ENCODE assay signal across 1 cellular context in genomic region chr4:145497199-145498149, GRCh38.
TF ChIP-seq lines count a peak whose summit lies in the region.

No MANE protein-coding gene starts in this region.

TF ChIP-seq in GM12878, 131 proteins besides CTCF, POLR2A, EP300 and RAD21:
- no peak for TF ChIP-seq HSF1 (IDR thresholded peaks at IDR 0.05; ENCODE audit: low read depth, low read length)
- TF ChIP-seq, protein P1, sequence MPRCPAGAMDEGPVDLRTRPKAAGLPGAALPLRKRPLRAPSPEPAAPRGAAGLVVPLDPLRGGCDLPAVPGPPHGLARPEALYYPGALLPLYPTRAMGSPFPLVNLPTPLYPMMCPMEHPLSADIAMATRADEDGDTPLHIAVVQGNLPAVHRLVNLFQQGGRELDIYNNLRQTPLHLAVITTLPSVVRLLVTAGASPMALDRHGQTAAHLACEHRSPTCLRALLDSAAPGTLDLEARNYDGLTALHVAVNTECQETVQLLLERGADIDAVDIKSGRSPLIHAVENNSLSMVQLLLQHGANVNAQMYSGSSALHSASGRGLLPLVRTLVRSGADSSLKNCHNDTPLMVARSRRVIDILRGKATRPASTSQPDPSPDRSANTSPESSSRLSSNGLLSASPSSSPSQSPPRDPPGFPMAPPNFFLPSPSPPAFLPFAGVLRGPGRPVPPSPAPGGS (IDR thresholded peaks at IDR 0.05; ENCODE audit: borderline replicate concordance, insufficient read depth, low read depth, low read length, poor library complexity, severe bottlenecking): no peak
- no peak for TF ChIP-seq ZNF207 (IDR thresholded peaks at IDR 0.05; ENCODE audit: borderline replicate concordance)
- TF ChIP-seq EGR1 (IDR thresholded peaks at IDR 0.05; ENCODE audit: borderline replicate concordance in 1 of 2, low read depth in 2 of 2, low read length in 2 of 2): no peak
- TF ChIP-seq RB1 (IDR thresholded peaks at IDR 0.05; ENCODE audit: borderline replicate concordance): no peak
- no peak for TF ChIP-seq JUND (IDR thresholded peaks at IDR 0.05; ENCODE audit: low read depth, low read length)
- no peak for TF ChIP-seq BCLAF1 (IDR thresholded peaks at IDR 0.05)
- no peak for TF ChIP-seq TARDBP (IDR thresholded peaks at IDR 0.05; ENCODE audit: borderline replicate concordance)
- no peak for TF ChIP-seq POLR2AphosphoS2 (IDR thresholded peaks at IDR 0.05; ENCODE audit: low read depth, low read length)
- no peak for TF ChIP-seq KLF5 (IDR thresholded peaks at IDR 0.05; ENCODE audit: partially characterized antibody)
- no peak for TF ChIP-seq CUX1 (IDR thresholded peaks at IDR 0.05; ENCODE audit: insufficient replicate concordance, low read depth, low read length)
- TF ChIP-seq, protein P2, sequence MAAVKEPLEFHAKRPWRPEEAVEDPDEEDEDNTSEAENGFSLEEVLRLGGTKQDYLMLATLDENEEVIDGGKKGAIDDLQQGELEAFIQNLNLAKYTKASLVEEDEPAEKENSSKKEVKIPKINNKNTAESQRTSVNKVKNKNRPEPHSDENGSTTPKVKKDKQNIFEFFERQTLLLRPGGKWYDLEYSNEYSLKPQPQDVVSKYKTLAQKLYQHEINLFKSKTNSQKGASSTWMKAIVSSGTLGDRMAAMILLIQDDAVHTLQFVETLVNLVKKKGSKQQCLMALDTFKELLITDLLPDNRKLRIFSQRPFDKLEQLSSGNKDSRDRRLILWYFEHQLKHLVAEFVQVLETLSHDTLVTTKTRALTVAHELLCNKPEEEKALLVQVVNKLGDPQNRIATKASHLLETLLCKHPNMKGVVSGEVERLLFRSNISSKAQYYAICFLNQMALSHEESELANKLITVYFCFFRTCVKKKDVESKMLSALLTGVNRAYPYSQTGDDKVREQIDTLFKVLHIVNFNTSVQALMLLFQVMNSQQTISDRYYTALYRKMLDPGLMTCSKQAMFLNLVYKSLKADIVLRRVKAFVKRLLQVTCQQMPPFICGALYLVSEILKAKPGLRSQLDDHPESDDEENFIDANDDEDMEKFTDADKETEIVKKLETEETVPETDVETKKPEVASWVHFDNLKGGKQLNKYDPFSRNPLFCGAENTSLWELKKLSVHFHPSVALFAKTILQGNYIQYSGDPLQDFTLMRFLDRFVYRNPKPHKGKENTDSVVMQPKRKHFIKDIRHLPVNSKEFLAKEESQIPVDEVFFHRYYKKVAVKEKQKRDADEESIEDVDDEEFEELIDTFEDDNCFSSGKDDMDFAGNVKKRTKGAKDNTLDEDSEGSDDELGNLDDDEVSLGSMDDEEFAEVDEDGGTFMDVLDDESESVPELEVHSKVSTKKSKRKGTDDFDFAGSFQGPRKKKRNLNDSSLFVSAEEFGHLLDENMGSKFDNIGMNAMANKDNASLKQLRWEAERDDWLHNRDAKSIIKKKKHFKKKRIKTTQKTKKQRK (IDR thresholded peaks at IDR 0.05; ENCODE audit: low read depth, low read length): no peak
- no peak for TF ChIP-seq TBL1XR1 (IDR thresholded peaks at IDR 0.05; ENCODE audit: low read depth, low read length)
